Comparison of ENCODE assay signal across 16 cellular contexts in genomic region chr6:191487-192312, GRCh38.
DNase-seq lines count a peak whose midpoint lies in the region; ATAC-seq and TF ChIP-seq lines count a peak whose summit lies in the region.
"Had no signal": no experiment of that assay in that cellular context is flagged by ENCODE, and none has a peak within 500 bp of the region (broad histone marks: within the 10 kb centered on the region; RNA-seq: fewer than 3 reads in every experiment).

No MANE protein-coding gene starts in this region.

- no peaks in the 10 kb centered on the region for H3K9me3 ChIP-seq in upper lobe of right lung
- no peaks in the 10 kb centered on the region for H3K9me3 ChIP-seq in upper lobe of left lung

- ATAC-seq in activated CD8-positive, alpha-beta memory T cell treated with anti-CD3 and anti-CD28 coated beads, Interleukin-2, amount 10 ng/mL, durations not matched to agents 7 days and 5 days: no peak
- ATAC-seq in left lobe of liver: peak; percentile 8
- no peak for ATAC-seq in upper lobe of right lung
- no peak for ATAC-seq in upper lobe of left lung (ENCODE audit: low FRiP score in 2 of 2)
- ATAC-seq in HG03196 (IDR thresholded peaks at IDR 0.05; ENCODE audit: unreplicated experiment): no peak

- H3K9me3 Mint-ChIP-seq in activated naive CD4-positive, alpha-beta T cell treated with anti-CD3 and anti-CD28 coated beads, Interleukin-2, amount 50 U/mL, for 24 hours: peaks cover 5% of the 10 kb centered on the region
- H3K9me3 Mint-ChIP-seq in activated CD8-positive, alpha-beta memory T cell treated with anti-CD3 and anti-CD28 coated beads, Interleukin-2, amount 10 ng/mL, durations not matched to agents 7 days and 5 days (ENCODE audit: low read depth): peaks cover 3% of the 10 kb centered on the region
- H3K9me3 Mint-ChIP-seq: HFFc6 had no signal

- H3K27me3 Mint-ChIP-seq in activated naive CD4-positive, alpha-beta T cell treated with anti-CD3 and anti-CD28 coated beads, Interleukin-2, amount 50 U/mL, for 24 hours: no peaks in the 10 kb centered on the region
- no peaks in the 10 kb centered on the region for H3K27me3 Mint-ChIP-seq in activated CD8-positive, alpha-beta memory T cell treated with anti-CD3 and anti-CD28 coated beads, Interleukin-2, amount 10 ng/mL, durations not matched to agents 7 days and 5 days
- H3K27me3 Mint-ChIP-seq: B cell; CD4-positive, CD25-positive, alpha-beta regulatory T cell had no signal

- DNase-seq in activated naive CD4-positive, alpha-beta T cell treated with anti-CD3 and anti-CD28 coated beads, Interleukin-2, amount 50 U/mL, for 16 hours: no peak
- peak; percentile 40 for DNase-seq in activated CD8-positive, alpha-beta memory T cell treated with anti-CD3 and anti-CD28 coated beads, Interleukin-2, amount 10 ng/mL, durations not matched to agents 7 days and 5 days
- no peak for DNase-seq in left lobe of liver (ENCODE audit: low spot score)
- DNase-seq in upper lobe of right lung: peak; percentile 48
- no peak for DNase-seq in upper lobe of left lung
- DNase-seq: CD4-positive, CD25-positive, alpha-beta regulatory T cell; DMS53; HFFc6; NCI-H1436 treated with DMSO at 0.1 percent for 48 hours; NCI-H2029 treated with DMSO at 0.1 percent for 48 hours; NCI-H510A; NCI-H82 had no signal

- H3K4me1 ChIP-seq in upper lobe of right lung: peaks cover 21% of the 10 kb centered on the region
- peaks cover 11 to 17% (median 13%) of the 10 kb centered on the region in 4 donors for H3K4me1 ChIP-seq in upper lobe of left lung

- H3K4me3 ChIP-seq in upper lobe of right lung: no peak overlapping the region
- no peak overlapping the region for H3K4me3 ChIP-seq in upper lobe of left lung

- H3K4me1 Mint-ChIP-seq in activated naive CD4-positive, alpha-beta T cell treated with anti-CD3 and anti-CD28 coated beads, Interleukin-2, amount 50 U/mL, for 24 hours: peaks cover 68% of the 10 kb centered on the region
- H3K4me1 Mint-ChIP-seq in activated CD8-positive, alpha-beta memory T cell treated with anti-CD3 and anti-CD28 coated beads, Interleukin-2, amount 10 ng/mL, durations not matched to agents 7 days and 5 days: peaks cover 77% of the 10 kb centered on the region

- TF ChIP-seq POLR2A in upper lobe of left lung (IDR thresholded peaks at IDR 0.05): no peak

- 91 to 94% methylated on average over 6 to 11 of the region's 11 CpGs for WGBS in upper lobe of left lung, 2 donors

- H3K4me3 Mint-ChIP-seq in activated naive CD4-positive, alpha-beta T cell treated with anti-CD3 and anti-CD28 coated beads, Interleukin-2, amount 50 U/mL, for 24 hours: no peak overlapping the region
- no peak overlapping the region for H3K4me3 Mint-ChIP-seq in activated CD8-positive, alpha-beta memory T cell treated with anti-CD3 and anti-CD28 coated beads, Interleukin-2, amount 10 ng/mL, durations not matched to agents 7 days and 5 days
- H3K4me3 Mint-ChIP-seq: B cell, HFFc6 had no signal

- TF ChIP-seq CTCF in upper lobe of right lung (IDR thresholded peaks at IDR 0.05) (no peak), upper lobe of left lung (IDR thresholded peaks at IDR 0.05) (no peak)

- H3K27ac ChIP-seq in upper lobe of right lung (no peak overlapping the region), upper lobe of left lung (no peak overlapping the region)
- H3K27ac ChIP-seq: KMS-11 had no signal

- H3K36me3 Mint-ChIP-seq in activated naive CD4-positive, alpha-beta T cell treated with anti-CD3 and anti-CD28 coated beads, Interleukin-2, amount 50 U/mL, for 24 hours: peaks cover 3% of the 10 kb centered on the region
- H3K36me3 Mint-ChIP-seq in activated CD8-positive, alpha-beta memory T cell treated with anti-CD3 and anti-CD28 coated beads, Interleukin-2, amount 10 ng/mL, durations not matched to agents 7 days and 5 days: peaks cover 4% of the 10 kb centered on the region
- H3K36me3 Mint-ChIP-seq: CD4-positive, CD25-positive, alpha-beta regulatory T cell had no signal

- H3K27ac Mint-ChIP-seq in activated naive CD4-positive, alpha-beta T cell treated with anti-CD3 and anti-CD28 coated beads, Interleukin-2, amount 50 U/mL, for 24 hours: peak overlapping the region; percentile 56
- peak overlapping the region; percentile 96 for H3K27ac Mint-ChIP-seq in activated CD8-positive, alpha-beta memory T cell treated with anti-CD3 and anti-CD28 coated beads, Interleukin-2, amount 10 ng/mL, durations not matched to agents 7 days and 5 days
- H3K27ac Mint-ChIP-seq: HFFc6 had no signal

- TF ChIP-seq EP300 in upper lobe of left lung (IDR thresholded peaks at IDR 0.05): no peak

- H3K36me3 ChIP-seq in upper lobe of right lung: no peaks in the 10 kb centered on the region
- no peaks in the 10 kb centered on the region for H3K36me3 ChIP-seq in upper lobe of left lung

- CTCF ChIA-PET in activated CD8-positive, alpha-beta memory T cell treated with anti-CD3 and anti-CD28 coated beads, Interleukin-2, amount 10 ng/mL, durations not matched to agents 7 days and 5 days (lab: Charles Lee): interaction anchor here (0.8 to 5.1 kb wide), 9 partner anchors 26 to 311 kb away, joined by 3 to 42 read pairs (median 14); partner anchors contain the start of gene IRF4

- intact Hi-C loops in upper lobe of right lung (cut with DNase I): no loop called here

- H3K27me3 ChIP-seq in upper lobe of right lung (no peaks in the 10 kb centered on the region), upper lobe of left lung (no peaks in the 10 kb centered on the region)

Comparison
In these comparisons a context has a peak if more than half of its experiments do, and no peak if none do; other contexts are left out.
1. DNase-seq: peak in activated CD8-positive, alpha-beta memory T cell treated with anti-CD3 and anti-CD28 coated beads, Interleukin-2, amount 10 ng/mL, durations not matched to agents 7 days and 5 days (single experiment) and upper lobe of right lung (single experiment); none in activated naive CD4-positive, alpha-beta T cell treated with anti-CD3 and anti-CD28 coated beads, Interleukin-2, amount 50 U/mL, for 16 hours (single experiment), left lobe of liver (single experiment) and upper lobe of left lung (0 of 2).